8 cellular contexts compared by ENCODE assay signal in genomic region chr10:72355214-72355555, GRCh38.
DNase-seq lines count a peak whose midpoint lies in the region; ATAC-seq and TF ChIP-seq lines count a peak whose summit lies in the region.

No MANE protein-coding gene starts in this region.

- H3K27me3 ChIP-seq in SU-DHL-6 (ENCODE audit: low read length) = no peaks in the 10 kb centered on the region

- peak overlapping the region; percentile 88 for H3K9ac ChIP-seq in SU-DHL-6 (ENCODE audit: low read length)

- H3K79me2 ChIP-seq in SU-DHL-6 (ENCODE audit: insufficient read depth, low read length) = peaks cover 40% of the 10 kb centered on the region

- ATAC-seq in GM19463 (IDR thresholded peaks at IDR 0.05; ENCODE audit: unreplicated experiment) (peak; percentile 11), GM21786 (IDR thresholded peaks at IDR 0.05; ENCODE audit: unreplicated experiment) (no peak)

- H2AFZ ChIP-seq in SU-DHL-6 (ENCODE audit: low read depth, low read length, severe bottlenecking) = peak overlapping the region; percentile 87

- no peak for TF ChIP-seq CTCF in SU-DHL-6 (IDR thresholded peaks at IDR 0.05; ENCODE audit: insufficient read depth, low read length, poor library complexity, severe bottlenecking)
- TF ChIP-seq CTCF in foreskin fibroblast (IDR thresholded peaks at IDR 0.05; ENCODE audit: low read depth, low read length) = no peak

- H3K4me2 ChIP-seq in SU-DHL-6 (ENCODE audit: low read depth, low read length, poor library complexity, severe bottlenecking) = peak overlapping the region; percentile 86

- no peaks in the 10 kb centered on the region for H3K9me3 ChIP-seq in SU-DHL-6 (ENCODE audit: insufficient read depth, low read length)

- no peaks in the 10 kb centered on the region for H3K9me2 ChIP-seq in SU-DHL-6 (replicated peaks; ENCODE audit: insufficient read depth, low read length)

- H3K36me3 ChIP-seq in SU-DHL-6 (ENCODE audit: low read length) = no peaks in the 10 kb centered on the region

- H3K27ac ChIP-seq in SU-DHL-6 (ENCODE audit: low read depth, low read length) (0 out of 2 replicates have a peak overlapping the region, but pooled peaks have one; percentile 82), skin epidermis (peak overlapping the region in 20 of 21 experiments; percentile 88 to 98 (median 95))

- DNase-seq in foreskin fibroblast (no peak), anterior cingulate cortex (lab: John Stamatoyannopoulos, UW) (no peak), NCI-H1417 (lab: John Stamatoyannopoulos, UW) (no peak), nucleus accumbens (lab: John Stamatoyannopoulos, UW) (no peak)

- H3K4me3 ChIP-seq in SU-DHL-6 (ENCODE audit: insufficient read depth, low read length, poor library complexity, severe bottlenecking) = peak overlapping the region; percentile 93
- peak overlapping the region; percentile 84 to 91 for H3K4me3 ChIP-seq in foreskin fibroblast (ENCODE audit: low read depth in 1 of 2, low read length in 2 of 2)
- H3K4me3 ChIP-seq in skin epidermis = peak overlapping the region; percentile 53 to 83 (median 74)

- no peaks in the 10 kb centered on the region for H4K20me1 ChIP-seq in SU-DHL-6 (ENCODE audit: low read depth, low read length)

- 0 out of 2 replicates have a peak, but pooled peaks cover 4% of the 10 kb centered on the region for H3F3A ChIP-seq in SU-DHL-6 (ENCODE audit: insufficient read depth)
